9 cellular contexts compared by ENCODE assay signal in genomic region chr3:44159901-44160300, GRCh38.
"Had no signal": no experiment of that assay in that cellular context is flagged by ENCODE, and none has a peak within 500 bp of the region (broad histone marks: within the 10 kb centered on the region; RNA-seq: fewer than 3 reads in every experiment).

No MANE protein-coding gene starts in this region.

- H3K4me3 ChIP-seq: GM23248, GM23338, HAP-1 had no signal

- H3K27ac Mint-ChIP-seq: GM23338, H9, HFFc6 had no signal

- DNase-seq: GM23248, GOT3, H7, H9, HCEC 1CT, HFFc6 had no signal

- H3K9me3 ChIP-seq: HAP-1 had no signal

- H3K27ac ChIP-seq: GM23248 had no signal

- H3K4me3 Mint-ChIP-seq: GM23338, H9, HFFc6 had no signal

- H3K4me1 Mint-ChIP-seq: H9 had no signal

- H3K4me1 ChIP-seq: HAP-1 had no signal

- ATAC-seq: GM23338, HCT116 had no signal

- H3K9me3 Mint-ChIP-seq: GM23338, H9, HFFc6 had no signal

- H3K36me3 ChIP-seq: HAP-1 had no signal
